ENCODE assay signal across 11 cellular contexts in genomic region chr15:52498700-52499099, GRCh38.
"Had no signal": no experiment of that assay in that cellular context is flagged by ENCODE, and none has a peak within 500 bp of the region (broad histone marks: within the 10 kb centered on the region; RNA-seq: fewer than 3 reads in every experiment).

No MANE protein-coding gene starts in this region.

- DNase-seq: activated CD4-positive, alpha-beta T cell treated with anti-CD3 and anti-CD28 coated beads, Interleukin-2, amount 50 U/mL, for 1 hour; activated CD8-positive, alpha-beta memory T cell treated with anti-CD3 and anti-CD28 coated beads, Interleukin-2, amount 50 U/mL, for 4 hours; activated naive CD4-positive, alpha-beta T cell treated with anti-CD3 and anti-CD28 coated beads, Interleukin-2, amount 50 U/mL, for 16 hours; activated T-cell treated with anti-CD3 and anti-CD28 coated beads, Interleukin-2, amount 50 U/mL, for 4 hours; left cardiac atrium; naive thymus-derived CD8-positive, alpha-beta T cell; sigmoid colon; stimulated activated naive B cell treated with anti-CD40 and anti-IgM and Interleukin-4, amounts not matched to agents 10 μg/mL and 1 μg/mL and 100 μg/mL, for 72 hours; T-cell; upper lobe of right lung had no signal

- H3K27me3 ChIP-seq: sigmoid colon, upper lobe of right lung had no signal

- H3K4me3 ChIP-seq: coronary artery, sigmoid colon, upper lobe of right lung had no signal

- H3K9me3 ChIP-seq: sigmoid colon, upper lobe of right lung had no signal

- H3K4me1 ChIP-seq: sigmoid colon, upper lobe of right lung had no signal

- H3K27ac ChIP-seq: coronary artery, sigmoid colon, upper lobe of right lung had no signal

- H3K36me3 ChIP-seq: sigmoid colon, upper lobe of right lung had no signal
